10 cellular contexts compared by ENCODE assay signal in the genomic region with DNA sequence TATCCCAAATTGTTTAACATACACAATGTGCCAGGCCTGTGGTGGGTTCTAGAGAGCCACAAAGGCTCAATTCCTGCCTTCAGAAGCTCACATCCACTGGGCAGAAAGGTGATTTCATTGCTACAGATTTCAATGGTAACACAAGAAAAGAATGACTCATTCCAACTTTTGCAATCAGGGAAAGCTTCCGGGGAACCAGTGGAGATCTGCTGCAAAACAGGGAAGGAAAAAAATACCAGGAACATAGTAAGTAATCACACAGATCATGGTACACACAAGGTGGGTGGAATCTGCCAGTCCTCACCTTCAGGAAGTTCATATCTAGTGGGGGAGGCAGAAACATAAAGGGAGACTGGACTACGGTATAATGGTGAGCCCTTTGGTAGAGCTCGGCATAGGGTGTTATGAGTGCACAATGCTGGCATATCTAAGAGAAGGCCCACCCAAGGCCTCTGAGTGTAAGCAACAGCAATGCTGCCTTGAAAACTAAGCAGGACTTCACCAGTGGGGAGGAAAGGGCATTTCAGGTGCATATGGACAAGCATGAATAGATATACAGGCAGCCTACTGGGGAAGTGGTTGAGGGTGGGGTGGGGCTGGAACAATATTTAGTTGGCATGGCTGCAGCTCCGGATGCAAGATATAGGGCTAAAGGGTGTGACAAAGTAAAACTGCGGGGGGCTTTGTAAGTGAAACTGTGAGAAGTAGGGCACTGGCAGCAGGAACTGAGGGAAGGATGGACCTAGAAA. TPM values are rescaled to one million over a fixed set of nuclear protein-coding genes. Genes with fewer than 3 reads are reported as not detected.
DNase-seq lines count a peak whose midpoint lies in the region; ATAC-seq and TF ChIP-seq lines count a peak whose summit lies in the region.
"Had no signal": no experiment of that assay in that cellular context is flagged by ENCODE, and none has a peak within 500 bp of the region (broad histone marks: within the 10 kb centered on the region; RNA-seq: fewer than 3 reads in every experiment).

No MANE protein-coding gene starts in this region.

- POLR2A ChIA-PET in activated CD4-positive, alpha-beta memory T cell treated with anti-CD3 and anti-CD28 coated beads, Interleukin-2, amount 10 ng/mL, durations not matched to agents 7 days and 5 days (lab: Charles Lee) = interaction anchor here (0.7 to 10.4 kb wide), 21 partner anchors 8 to 172 kb away, joined by 3 to 516 read pairs (median 6); partner anchors contain the start of gene GPRIN3

- no peak overlapping the region for H3K4me3 ChIP-seq in fibroblast of the aortic adventitia (ENCODE audit: low read depth, low read length)
- H3K4me3 ChIP-seq: prostate gland had no signal

- no peaks in the 10 kb centered on the region for H3K9me3 Mint-ChIP-seq in activated CD4-positive, alpha-beta memory T cell treated with anti-CD3 and anti-CD28 coated beads, Interleukin-2, amount 10 ng/mL, durations not matched to agents 7 days and 5 days
- no peaks in the 10 kb centered on the region for H3K9me3 Mint-ChIP-seq in stimulated activated naive CD8-positive, alpha-beta T cell treated with anti-CD3 and anti-CD28 coated beads, Interleukin-15, amount 100 ng/mL, for 72 hours

- peak overlapping the region; percentile 74 for H3K4me3 Mint-ChIP-seq in activated CD4-positive, alpha-beta memory T cell treated with anti-CD3 and anti-CD28 coated beads, Interleukin-2, amount 10 ng/mL, durations not matched to agents 7 days and 5 days
- H3K4me3 Mint-ChIP-seq in stimulated activated naive CD8-positive, alpha-beta T cell treated with anti-CD3 and anti-CD28 coated beads, Interleukin-15, amount 100 ng/mL, for 72 hours = peak overlapping the region; percentile 41 to 50

- peak; percentile 65 for ATAC-seq in stimulated activated naive CD8-positive, alpha-beta T cell treated with anti-CD3 and anti-CD28 coated beads, Interleukin-15, amount 100 ng/mL, for 72 hours
- ATAC-seq in HG03139 (IDR thresholded peaks at IDR 0.05; ENCODE audit: unreplicated experiment) = no peak

- H3K36me3 Mint-ChIP-seq in activated CD4-positive, alpha-beta memory T cell treated with anti-CD3 and anti-CD28 coated beads, Interleukin-2, amount 10 ng/mL, durations not matched to agents 7 days and 5 days (ENCODE audit: low read depth) = peaks cover 23% of the 10 kb centered on the region

- no peak for TF ChIP-seq CTCF in fibroblast of the aortic adventitia (IDR thresholded peaks at IDR 0.05; ENCODE audit: insufficient read depth, low read length)

- DNase-seq in activated T-cell treated with anti-CD3 and anti-CD28 coated beads, Interleukin-2, amount 50 U/mL, for 1 hour = peak; percentile 44
- no peak for DNase-seq in activated T-cell treated with anti-CD3 and anti-CD28 coated beads, Interleukin-2, amount 50 U/mL, for 48 hours
- DNase-seq in activated CD4-positive, alpha-beta memory T cell treated with anti-CD3 and anti-CD28 coated beads, Interleukin-2, amount 10 ng/mL, durations not matched to agents 7 days and 5 days = peak; percentile 75
- peak; percentile 9 for DNase-seq in fibroblast of the aortic adventitia (ENCODE audit: low read depth)
- DNase-seq in stimulated activated naive CD8-positive, alpha-beta T cell treated with anti-CD3 and anti-CD28 coated beads, Interleukin-15, amount 100 ng/mL, for 72 hours = no peak
- no peak for DNase-seq in mesenteric fat pad (ENCODE audit: low spot score)
- DNase-seq in mucosa of gallbladder (ENCODE audit: low spot score) = no peak
- DNase-seq: KBM-7 had no signal

- CTCF ChIA-PET in activated CD4-positive, alpha-beta memory T cell treated with anti-CD3 and anti-CD28 coated beads, Interleukin-2, amount 10 ng/mL, durations not matched to agents 7 days and 5 days (lab: Charles Lee) = interaction anchor here (0.7 to 4.5 kb wide), 6 partner anchors 8 to 58 kb away, joined by 3 to 23 read pairs (median 6); no protein-coding TSS in a partner anchor

- peaks cover 71% of the 10 kb centered on the region for H3K4me1 Mint-ChIP-seq in activated CD4-positive, alpha-beta memory T cell treated with anti-CD3 and anti-CD28 coated beads, Interleukin-2, amount 10 ng/mL, durations not matched to agents 7 days and 5 days
- H3K4me1 Mint-ChIP-seq in stimulated activated naive CD8-positive, alpha-beta T cell treated with anti-CD3 and anti-CD28 coated beads, Interleukin-15, amount 100 ng/mL, for 72 hours = peaks cover 65% of the 10 kb centered on the region

- H3K27me3 Mint-ChIP-seq in activated CD4-positive, alpha-beta memory T cell treated with anti-CD3 and anti-CD28 coated beads, Interleukin-2, amount 10 ng/mL, durations not matched to agents 7 days and 5 days = no peaks in the 10 kb centered on the region
- H3K27me3 Mint-ChIP-seq in stimulated activated naive CD8-positive, alpha-beta T cell treated with anti-CD3 and anti-CD28 coated beads, Interleukin-15, amount 100 ng/mL, for 72 hours = no peaks in the 10 kb centered on the region

- peak overlapping the region; percentile 96 for H3K27ac Mint-ChIP-seq in activated CD4-positive, alpha-beta memory T cell treated with anti-CD3 and anti-CD28 coated beads, Interleukin-2, amount 10 ng/mL, durations not matched to agents 7 days and 5 days
- peak overlapping the region; percentile 80 to 88 for H3K27ac Mint-ChIP-seq in stimulated activated naive CD8-positive, alpha-beta T cell treated with anti-CD3 and anti-CD28 coated beads, Interleukin-15, amount 100 ng/mL, for 72 hours

RNA-seq across cellular contexts. Expression of gene GPRIN3, which starts 24.2 kb away (rescaled TPM):
- 100 to 1,000 TPM; 102 to 106 TPM for total RNA-seq in activated CD4-positive, alpha-beta memory T cell treated with anti-CD3 and anti-CD28 coated beads, Interleukin-2, amount 10 ng/mL, durations not matched to agents 7 days and 5 days
- total RNA-seq in fibroblast of the aortic adventitia (ENCODE audit: low replicate concordance) (under 0.01 and 0.49 TPM in 2 replicates), mesenteric fat pad (6.2 TPM), mucosa of gallbladder (15.2 TPM)

Comparison
In these comparisons a context has a peak if more than half of its experiments do, and no peak if none do; other contexts are left out.
1. DNase-seq: peak in activated T-cell treated with anti-CD3 and anti-CD28 coated beads, Interleukin-2, amount 50 U/mL, for 1 hour (single experiment), activated CD4-positive, alpha-beta memory T cell treated with anti-CD3 and anti-CD28 coated beads, Interleukin-2, amount 10 ng/mL, durations not matched to agents 7 days and 5 days (single experiment) and fibroblast of the aortic adventitia (single experiment); none in activated T-cell treated with anti-CD3 and anti-CD28 coated beads, Interleukin-2, amount 50 U/mL, for 48 hours (0 of 2), stimulated activated naive CD8-positive, alpha-beta T cell treated with anti-CD3 and anti-CD28 coated beads, Interleukin-15, amount 100 ng/mL, for 72 hours (0 of 2), mesenteric fat pad (single experiment) and mucosa of gallbladder (single experiment).